In the genomic region with DNA sequence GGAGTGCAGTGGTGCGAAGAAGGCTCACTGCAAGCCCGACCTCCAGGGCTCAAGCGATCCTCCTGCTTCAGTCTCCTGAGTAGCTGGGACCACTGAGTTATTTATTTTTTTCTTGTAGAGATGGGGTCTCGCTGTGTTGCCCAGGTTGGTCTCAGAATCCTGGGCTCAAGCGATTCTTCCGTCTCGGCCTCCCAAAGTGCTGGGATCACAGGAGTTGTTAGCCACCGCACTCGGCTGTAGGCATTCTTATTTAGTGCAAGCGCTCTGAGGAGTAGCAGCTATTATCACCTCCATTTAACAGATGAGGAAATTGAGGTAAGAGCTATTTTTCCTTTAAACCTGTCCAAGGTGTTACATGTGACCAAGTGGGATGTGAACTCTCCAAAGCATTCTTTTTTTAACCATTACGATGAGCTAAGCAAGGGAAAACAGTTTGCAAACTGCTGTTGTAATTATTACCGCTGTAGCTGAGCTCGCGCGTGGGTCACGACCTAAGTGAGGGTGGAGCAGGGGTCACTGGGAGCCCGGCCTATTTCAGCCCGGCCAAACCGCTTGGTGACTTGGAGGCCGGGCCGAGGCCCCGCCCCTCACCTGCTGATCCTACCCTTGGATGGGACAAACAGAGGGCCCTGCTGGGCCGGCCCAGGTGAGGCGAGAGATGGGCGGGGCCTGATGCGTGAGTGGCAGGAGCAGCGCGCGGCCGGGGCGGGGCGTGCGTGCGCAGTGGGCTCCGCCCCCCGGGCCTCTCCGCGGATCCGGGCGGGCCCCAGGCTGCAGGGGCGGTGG, we compare ENCODE assay signal across 8 cellular contexts. TPM values are rescaled to one million over a fixed set of nuclear protein-coding genes. Genes with fewer than 3 reads are reported as not detected.
A peak's percentile ranks its signal among the peaks of the same experiment; 100 is the strongest.
DNase-seq lines count a peak whose midpoint lies in the region; ATAC-seq lines count a peak whose summit lies in the region.

No MANE protein-coding gene starts in this region.

- DNase-seq in DMS 273 (lab: John Stamatoyannopoulos, UW; ENCODE audit: unreplicated experiment) (peak; percentile 88), DMS 273 treated with DMSO at 0.1 percent for 48 hours (lab: John Stamatoyannopoulos, UW) (no peak), NCI-H2227 treated with DMSO at 0.1 percent for 48 hours (lab: John Stamatoyannopoulos, UW) (peak; percentile 45), cerebellum (ENCODE audit: low spot score) (peak; percentile 96), kidney glomerular epithelial cell (lab: John Stamatoyannopoulos, UW) (peak; percentile 44)
- peak; percentile 93 for DNase-seq in activated CD4-positive, alpha-beta T cell treated with anti-CD3 and anti-CD28 coated beads for 36 hours
- DNase-seq in stimulated activated CD4-positive, alpha-beta T cell treated with anti-CD3 and anti-CD28 coated beads, Interleukin-15, amount 100 ng/mL, for 24 hours = peak; percentile 90

- peaks cover 15% of the 10 kb centered on the region for H3K4me1 Mint-ChIP-seq in activated CD4-positive, alpha-beta T cell treated with anti-CD3 and anti-CD28 coated beads for 36 hours

- H3K9me3 Mint-ChIP-seq in activated CD4-positive, alpha-beta T cell treated with anti-CD3 and anti-CD28 coated beads for 36 hours (ENCODE audit: low read depth) = no peaks in the 10 kb centered on the region

- H3K27ac Mint-ChIP-seq in activated CD4-positive, alpha-beta T cell treated with anti-CD3 and anti-CD28 coated beads for 36 hours = no peak overlapping the region

- no peaks in the 10 kb centered on the region for H3K36me3 Mint-ChIP-seq in activated CD4-positive, alpha-beta T cell treated with anti-CD3 and anti-CD28 coated beads for 36 hours (ENCODE audit: low read depth)

- peak overlapping the region; percentile 66 for H3K4me3 Mint-ChIP-seq in activated CD4-positive, alpha-beta T cell treated with anti-CD3 and anti-CD28 coated beads for 36 hours

- peaks cover 51% of the 10 kb centered on the region for H3K27me3 Mint-ChIP-seq in activated CD4-positive, alpha-beta T cell treated with anti-CD3 and anti-CD28 coated beads for 36 hours

- intact Hi-C loops in activated CD4-positive, alpha-beta T cell treated with anti-CD3 and anti-CD28 coated beads for 36 hours (cut with DNase I, micrococcal nuclease) = loop anchor here (1.0 to 5.0 kb wide), 8 partner anchors 115 to 1155 kb away; partner anchors contain the start of genes ZNRF3 (in 2 of the 2), AP1B1 (in 1 of the 2), HSCB (in 1 of the 2) and PITPNB (in 1 of the 2)

- CTCF ChIA-PET in activated CD4-positive, alpha-beta T cell treated with anti-CD3 and anti-CD28 coated beads for 36 hours (lab: Charles Lee) = interaction anchor here (0.6 to 1.8 kb wide), 7 partner anchors 9 to 217 kb away, joined by 3 to 6 read pairs (median 3); no protein-coding TSS in a partner anchor

- POLR2A ChIA-PET in activated CD4-positive, alpha-beta T cell treated with anti-CD3 and anti-CD28 coated beads for 36 hours (lab: Charles Lee) = no interaction called here

- ATAC-seq in HG03064 (IDR thresholded peaks at IDR 0.05; ENCODE audit: low read depth, unreplicated experiment) = peak; percentile 82
- peak; percentile 98 for ATAC-seq in activated CD4-positive, alpha-beta T cell treated with anti-CD3 and anti-CD28 coated beads for 36 hours

RNA-seq across cellular contexts. Expression of gene KREMEN1, which starts 0.4 kb away (rescaled TPM):
- total RNA-seq in activated CD4-positive, alpha-beta T cell treated with anti-CD3 and anti-CD28 coated beads for 36 hours = under 1 TPM; 0.11 to 0.30 TPM
- 9.1 TPM for total RNA-seq in cerebellum

RNA-seq across cellular contexts. Expression of gene C22orf31, which starts 10.8 kb away (rescaled TPM):
- not detected for total RNA-seq in activated CD4-positive, alpha-beta T cell treated with anti-CD3 and anti-CD28 coated beads for 36 hours
- not detected for total RNA-seq in cerebellum
